In the genomic region with DNA sequence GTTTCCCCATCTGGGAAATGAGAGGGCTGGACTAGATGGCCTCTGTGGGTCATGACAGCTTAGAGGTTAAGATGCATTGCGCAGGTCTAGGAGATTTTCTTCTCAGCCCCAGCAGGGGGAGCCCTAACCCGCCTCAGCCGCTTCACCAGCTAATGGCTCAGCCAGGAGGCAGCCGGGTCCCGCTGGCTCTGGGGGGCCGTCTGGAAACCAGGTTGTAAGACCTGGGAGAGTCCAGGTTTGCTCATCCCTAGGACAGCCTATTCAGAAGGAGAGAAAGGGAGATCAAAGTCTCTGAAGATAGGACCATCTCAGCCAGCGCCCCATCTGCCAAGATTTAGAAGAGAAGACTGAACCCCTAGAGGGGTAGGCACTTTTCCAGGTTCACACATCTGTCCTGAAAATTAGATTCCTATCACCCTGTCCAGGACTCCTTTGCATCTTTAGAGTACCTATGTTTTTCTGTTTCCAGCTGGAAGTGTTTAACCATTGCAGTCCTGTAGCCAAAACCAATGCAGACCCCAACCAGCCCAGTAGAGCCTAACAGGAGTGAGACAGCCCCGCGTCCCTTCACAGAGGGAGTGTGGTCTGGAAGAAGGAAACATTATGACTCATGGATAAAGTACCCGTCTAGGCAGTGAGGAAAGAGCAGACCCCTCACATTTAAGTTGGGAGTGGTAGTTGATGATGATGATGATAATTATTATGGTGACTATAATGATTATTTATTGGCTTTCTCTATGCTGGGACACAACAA, we compare ENCODE assay signal across 9 cellular contexts. TPM values are rescaled to one million over a fixed set of nuclear protein-coding genes. Genes with fewer than 3 reads are reported as not detected.
DNase-seq lines count a peak whose midpoint lies in the region; ATAC-seq and TF ChIP-seq lines count a peak whose summit lies in the region.
"Had no signal": no experiment of that assay in that cellular context is flagged by ENCODE, and none has a peak within 500 bp of the region (broad histone marks: within the 10 kb centered on the region; RNA-seq: fewer than 3 reads in every experiment).

No MANE protein-coding gene starts in this region.

- no peak overlapping the region for H3K4me3 ChIP-seq in mucosa of descending colon

- no peak overlapping the region for H3K27ac Mint-ChIP-seq in activated CD8-positive, alpha-beta memory T cell treated with anti-CD3 and anti-CD28 coated beads, Interleukin-2, amount 10 ng/mL, durations not matched to agents 7 days and 5 days
- H3K27ac Mint-ChIP-seq: activated naive CD8-positive, alpha-beta T cell had no signal

- peak; percentile 44 for ATAC-seq in GM19468 (IDR thresholded peaks at IDR 0.05; ENCODE audit: extremely low read depth, unreplicated experiment)
- peak; percentile 97 for ATAC-seq in activated CD8-positive, alpha-beta memory T cell treated with anti-CD3 and anti-CD28 coated beads, Interleukin-2, amount 10 ng/mL, durations not matched to agents 7 days and 5 days
- peak; percentile 91 for ATAC-seq in mucosa of descending colon

- peaks cover 29% of the 10 kb centered on the region for H3K27me3 Mint-ChIP-seq in activated CD8-positive, alpha-beta memory T cell treated with anti-CD3 and anti-CD28 coated beads, Interleukin-2, amount 10 ng/mL, durations not matched to agents 7 days and 5 days
- H3K27me3 Mint-ChIP-seq: activated naive CD8-positive, alpha-beta T cell had no signal

- H3K36me3 Mint-ChIP-seq in activated CD8-positive, alpha-beta memory T cell treated with anti-CD3 and anti-CD28 coated beads, Interleukin-2, amount 10 ng/mL, durations not matched to agents 7 days and 5 days: no peaks in the 10 kb centered on the region
- H3K36me3 Mint-ChIP-seq: activated naive CD8-positive, alpha-beta T cell had no signal

- no peaks in the 10 kb centered on the region for H3K9me3 ChIP-seq in mucosa of descending colon

- H3K4me1 Mint-ChIP-seq in activated CD8-positive, alpha-beta memory T cell treated with anti-CD3 and anti-CD28 coated beads, Interleukin-2, amount 10 ng/mL, durations not matched to agents 7 days and 5 days: peaks cover 13% of the 10 kb centered on the region

- intact Hi-C loops in mucosa of descending colon (cut with DNase I, micrococcal nuclease): loop anchor here (5.0 to 10.0 kb wide), 2 partner anchors 83 to 214 kb away; a partner anchor contains a TSS

- CTCF ChIA-PET in activated CD8-positive, alpha-beta memory T cell treated with anti-CD3 and anti-CD28 coated beads, Interleukin-2, amount 10 ng/mL, durations not matched to agents 7 days and 5 days (lab: Charles Lee): interaction anchor here (0.6 to 3.0 kb wide), 28 partner anchors 10 to 855 kb away, joined by 3 to 72 read pairs (median 5); a partner anchor contains a TSS

- peak; percentile 67 for TF ChIP-seq CTCF in mucosa of descending colon (IDR thresholded peaks at IDR 0.05)

- H3K4me1 ChIP-seq in mucosa of descending colon (ENCODE audit: low read depth): peaks cover 3% of the 10 kb centered on the region

- DNase-seq in COLO829 (ENCODE audit: low spot score) (peak; percentile 48), HK-2 (ENCODE audit: unreplicated experiment) (peak; percentile 82), NOMO-1 treated with dmso at 0.1 percent for 144 hours (lab: John Stamatoyannopoulos, UW; ENCODE audit: unreplicated experiment) (peak; percentile 58), epidermal melanocyte (ENCODE audit: insufficient read length, low spot score) (peak; percentile 64), mucosa of descending colon (peak; percentile 58 to 85 (median 80))
- DNase-seq in activated CD8-positive, alpha-beta memory T cell treated with anti-CD3 and anti-CD28 coated beads, Interleukin-2, amount 10 ng/mL, durations not matched to agents 7 days and 5 days: peak; percentile 85
- DNase-seq in stimulated activated CD8-positive, alpha-beta memory T cell treated with anti-CD3 and anti-CD28 coated beads, Interleukin-4, amount 100 ng/mL, for 48 hours: peak; percentile 91

- no peaks in the 10 kb centered on the region for H3K36me3 ChIP-seq in mucosa of descending colon (ENCODE audit: low read depth)

- H3K4me3 Mint-ChIP-seq in activated CD8-positive, alpha-beta memory T cell treated with anti-CD3 and anti-CD28 coated beads, Interleukin-2, amount 10 ng/mL, durations not matched to agents 7 days and 5 days: no peak overlapping the region
- H3K4me3 Mint-ChIP-seq: activated naive CD8-positive, alpha-beta T cell had no signal

- H3K9me3 Mint-ChIP-seq in activated CD8-positive, alpha-beta memory T cell treated with anti-CD3 and anti-CD28 coated beads, Interleukin-2, amount 10 ng/mL, durations not matched to agents 7 days and 5 days (ENCODE audit: low read depth): no peaks in the 10 kb centered on the region

RNA-seq across cellular contexts. Expression of a gene that starts 27.5 kb away (rescaled TPM):
- total RNA-seq in activated CD8-positive, alpha-beta memory T cell treated with anti-CD3 and anti-CD28 coated beads, Interleukin-2, amount 10 ng/mL, durations not matched to agents 7 days and 5 days: under 1 TPM; 0.18 to 0.37 TPM
- total RNA-seq in mucosa of descending colon: 100 to 1,000 TPM in 2 of 3 donors, 10 to 100 TPM in 1; 78.0 to 410 (median 227) TPM

Comparison
In these comparisons a context has a peak if more than half of its experiments do, and no peak if none do; other contexts are left out.
1. ATAC-seq: peak in every context shown above with its lines; median percentile 97 in activated CD8-positive, alpha-beta memory T cell treated with anti-CD3 and anti-CD28 coated beads, Interleukin-2, amount 10 ng/mL, durations not matched to agents 7 days and 5 days; 91 in mucosa of descending colon; 44 in GM19468.
2. RNA of a gene that starts 27.5 kb away (total RNA-seq): 78.0 to 410 TPM in mucosa of descending colon; 0.18 to 0.37 TPM in activated CD8-positive, alpha-beta memory T cell treated with anti-CD3 and anti-CD28 coated beads, Interleukin-2, amount 10 ng/mL, durations not matched to agents 7 days and 5 days; every median in the first group is over 10 times any median in the second.
3. Peak in every context shown above with its lines, with median percentiles within 50 percentile points of each other: DNase-seq.